Comparison of ENCODE assay signal across 23 cellular contexts in the genomic region with DNA sequence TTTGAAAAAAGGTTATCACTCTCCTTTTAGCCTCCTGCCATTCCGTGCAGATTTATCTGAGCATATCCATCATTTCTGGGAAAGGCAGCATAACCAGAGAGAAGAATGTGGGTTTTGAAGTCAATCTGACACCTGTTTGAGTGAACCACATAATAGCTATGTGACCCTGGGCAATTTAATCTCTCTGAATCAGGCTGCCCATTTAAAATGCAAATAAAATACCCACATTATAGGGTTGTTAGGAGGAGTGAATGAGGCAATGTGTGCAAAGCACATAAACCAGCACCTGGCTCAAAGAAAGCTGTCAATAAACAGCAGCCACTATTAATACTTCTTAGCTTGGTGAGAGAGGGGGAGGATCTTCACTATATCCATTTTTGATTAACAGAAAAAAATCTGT.
A peak's percentile ranks its signal among the peaks of the same experiment; 100 is the strongest.
DNase-seq lines count a peak whose midpoint lies in the region; ATAC-seq and TF ChIP-seq lines count a peak whose summit lies in the region.
"Had no signal": no experiment of that assay in that cellular context is flagged by ENCODE, and none has a peak within 500 bp of the region (broad histone marks: within the 10 kb centered on the region; RNA-seq: fewer than 3 reads in every experiment).

No MANE protein-coding gene starts in this region.

- CTCF ChIA-PET in GM10248 (lab: Yijun Ruan, JAX), result interaction anchor here (1.3 kb wide), 1 partner anchor 26 kb away, joined by 3 read pairs; no protein-coding TSS in a partner anchor

- POLR2A ChIA-PET in GM10248 (lab: Yijun Ruan, JAX), result no interaction called here

- no peak overlapping the region for H3K4me3 Mint-ChIP-seq in activated T-helper 17 cell treated with anti-CD3 and anti-CD28 coated beads, Interleukin-2, amount 50 U/mL, for 72 hours
- H3K4me3 Mint-ChIP-seq: activated T-cell treated with anti-CD3 and anti-CD28 coated beads, Interleukin-2, amount 50 U/mL, for 4 hours; GM23338; nephron had no signal

- ATAC-seq in activated T-helper 17 cell treated with anti-CD3 and anti-CD28 coated beads, Interleukin-2, amount 50 U/mL, for 72 hours (replicated peaks), result no peak
- ATAC-seq: activated T-cell treated with anti-CD3 and anti-CD28 coated beads, Interleukin-2, amount 50 U/mL, for 4 hours; GM23338; left colon; Panc1; upper lobe of right lung had no signal

- peaks cover 73% of the 10 kb centered on the region for H3K36me3 Mint-ChIP-seq in activated T-helper 17 cell treated with anti-CD3 and anti-CD28 coated beads, Interleukin-2, amount 50 U/mL, for 72 hours (ENCODE audit: low read depth)

- DNase-seq in Jurkat, Clone E6-1 (ENCODE audit: low read depth, low spot score), result peak; percentile 51
- DNase-seq in NCI-H1417 (lab: John Stamatoyannopoulos, UW) (peak in 2 of 3 experiments; percentile 69 to 94), NCI-H526 treated with DMSO at 0.1 percent for 48 hours (lab: John Stamatoyannopoulos, UW) (peak; percentile 77), myocyte (ENCODE audit: low read depth) (peak; percentile 53), GM10248 (ENCODE audit: extremely low spot score) (no peak), pons (ENCODE audit: low spot score) (no peak)
- DNase-seq: activated CD4-positive, CD25-positive, alpha-beta regulatory T cell; activated naive CD4-positive, alpha-beta T cell treated with anti-CD3 and anti-CD28 coated beads, Interleukin-2, amount 50 U/mL, for 16 hours; activated T-cell treated with anti-CD3 and anti-CD28 coated beads, Interleukin-2, amount 50 U/mL, for 4 hours; AML-193; effector memory CD4-positive, alpha-beta T cell; left colon; NCI-H524; stimulated activated CD4-positive, alpha-beta T cell treated with anti-CD3 and anti-CD28 coated beads, Interleukin-4, amount 100 ng/mL, for 1 hour; T-helper 9 cell; upper lobe of right lung had no signal

- TF ChIP-seq CTCF in GM10248 (IDR thresholded peaks at IDR 0.05; ENCODE audit: control extremely low read depth, extremely low read depth, low read depth, missing control alignments), result no peak

- no peak overlapping the region for H3K27ac Mint-ChIP-seq in activated T-helper 17 cell treated with anti-CD3 and anti-CD28 coated beads, Interleukin-2, amount 50 U/mL, for 72 hours
- H3K27ac Mint-ChIP-seq: GM23338 had no signal

- H3K4me1 Mint-ChIP-seq in activated T-helper 17 cell treated with anti-CD3 and anti-CD28 coated beads, Interleukin-2, amount 50 U/mL, for 72 hours, result no peaks in the 10 kb centered on the region
- H3K4me1 Mint-ChIP-seq: GM23338 had no signal

- H3K9me3 Mint-ChIP-seq in activated T-helper 17 cell treated with anti-CD3 and anti-CD28 coated beads, Interleukin-2, amount 50 U/mL, for 72 hours, result no peaks in the 10 kb centered on the region
- H3K9me3 Mint-ChIP-seq: activated T-cell treated with anti-CD3 and anti-CD28 coated beads, Interleukin-2, amount 50 U/mL, for 4 hours; GM23338; nephron had no signal

- H3K4me3 ChIP-seq in Jurkat, Clone E6-1 (ENCODE audit: low read length), result no peak overlapping the region
- H3K4me3 ChIP-seq: GM23338, prostate gland, SK-N-MC, smooth muscle cell, upper lobe of right lung had no signal

- no peaks in the 10 kb centered on the region for H3K27me3 Mint-ChIP-seq in activated T-helper 17 cell treated with anti-CD3 and anti-CD28 coated beads, Interleukin-2, amount 50 U/mL, for 72 hours

Comparison
In these comparisons a context has a peak if more than half of its experiments do, and no peak if none do; other contexts are left out.
1. DNase-seq: peak in Jurkat, Clone E6-1 (single experiment), NCI-H1417 (2 of 3), NCI-H526 treated with DMSO at 0.1 percent for 48 hours (single experiment) and myocyte (single experiment); none in GM10248 (single experiment) and pons (single experiment).